Comparison of ENCODE assay signal across 3 cellular contexts in genomic region chr16:66466636-66467035, GRCh38. TPM values are rescaled to one million over a fixed set of nuclear protein-coding genes. Genes with fewer than 3 reads are reported as not detected.
"Had no signal": no experiment of that assay in that cellular context is flagged by ENCODE, and none has a peak within 500 bp of the region (broad histone marks: within the 10 kb centered on the region; RNA-seq: fewer than 3 reads in every experiment).

No MANE protein-coding gene starts in this region.

RNA-seq across cellular contexts. Expression of gene BEAN1, which starts 39.5 kb away (rescaled TPM):
- total RNA-seq: left colon, lung microvascular endothelial cell, mononuclear cell had no signal
